Comparison of ENCODE assay signal across 1 cellular context in genomic region chr19:50416034-50416814, GRCh38.
A peak's percentile ranks its signal among the peaks of the same experiment; 100 is the strongest.
TF ChIP-seq lines count a peak whose summit lies in the region.

No MANE protein-coding gene starts in this region.

TF ChIP-seq in WTC11, 78 proteins besides CTCF, POLR2A, EP300 and RAD21:
- no peak for TF ChIP-seq ERG (CRISPR knock-in tag; IDR thresholded peaks at IDR 0.05)
- TF ChIP-seq ESRRA (CRISPR knock-in tag; IDR thresholded peaks at IDR 0.05; ENCODE audit: borderline replicate concordance), result 0 out of 2 replicates have a peak, but pooled peaks have one; percentile 57
- no peak for TF ChIP-seq MYBL2 (CRISPR knock-in tag; IDR thresholded peaks at IDR 0.05)
TF ChIP-seq in WTC11: peak in this region for 1.
